In genomic region chr13:41001695-41002094, GRCh38 we compare ENCODE assay signal across 18 cellular contexts. TPM values are rescaled to one million over a fixed set of nuclear protein-coding genes. Genes with fewer than 3 reads are reported as not detected.
DNase-seq lines count a peak whose midpoint lies in the region; ATAC-seq, FAIRE-seq and TF ChIP-seq lines count a peak whose summit lies in the region.
"Had no signal": no experiment of that assay in that cellular context is flagged by ENCODE, and none has a peak within 500 bp of the region (broad histone marks: within the 10 kb centered on the region; RNA-seq: fewer than 3 reads in every experiment).

No MANE protein-coding gene starts in this region.

- H3K9me2 ChIP-seq in Loucy (replicated peaks; ENCODE audit: low read depth, low read length), result no peaks in the 10 kb centered on the region

- TF ChIP-seq POLR2A in K562 (conservative IDR thresholded peaks at IDR 0.05) (no peak), Peyer's patch (IDR thresholded peaks at IDR 0.05) (no peak)

- TF ChIP-seq CTCF in Loucy (conservative IDR thresholded peaks at IDR 0.05; ENCODE audit: low read length) (no peak), K562 (IDR thresholded peaks at IDR 0.05 in 2 of 3, conservative IDR thresholded peaks at IDR 0.05 in 1 of 3; ENCODE audit: insufficient read depth in 2 of 3, low read depth in 1 of 3, low read length in 3 of 3) (no peak), Peyer's patch (IDR thresholded peaks at IDR 0.05) (no peak)

- H3K36me3 Mint-ChIP-seq in activated T-cell treated with anti-CD3 and anti-CD28 coated beads, Interleukin-2, amount 50 U/mL, for 24 hours (ENCODE audit: low read depth), result peaks cover 42% of the 10 kb centered on the region
- H3K36me3 Mint-ChIP-seq in activated T-cell treated with anti-CD3 and anti-CD28 coated beads, Interleukin-2, amount 50 U/mL, for 4 hours (ENCODE audit: insufficient read depth), result peaks cover 16% of the 10 kb centered on the region
- H3K36me3 Mint-ChIP-seq in stimulated activated naive B cell treated with anti-CD40 and anti-IgM and Interleukin-4, amounts not matched to agents 10 μg/mL and 1 μg/mL and 100 μg/mL, for 72 hours, result peaks cover 23 to 35% of the 10 kb centered on the region in 2 donors

- DNase-seq in activated T-cell treated with anti-CD3 and anti-CD28 coated beads, Interleukin-2, amount 50 U/mL, for 24 hours, result no peak
- DNase-seq in activated T-cell treated with anti-CD3 and anti-CD28 coated beads, Interleukin-2, amount 50 U/mL, for 4 hours, result no peak
- no peak for DNase-seq in K562 (ENCODE audit: extremely low read depth in 1 of 4, low spot score in 3 of 4)
- no peak for DNase-seq in stimulated activated naive B cell treated with anti-CD40 and anti-IgM and Interleukin-4, amounts not matched to agents 10 μg/mL and 1 μg/mL and 100 μg/mL, for 72 hours
- DNase-seq in HUDEP-2 (lab: John Stamatoyannopoulos, UW; ENCODE audit: unreplicated experiment in 76 of 76), result no peak
- DNase-seq in Peyer's patch, result no peak
- DNase-seq in NCI-H526 treated with DMSO at 0.1 percent for 48 hours (lab: John Stamatoyannopoulos, UW), result no peak
- DNase-seq: anterior cingulate cortex; Caco-2; left ventricle myocardium inferior; NCI-H1092 treated with DMSO at 0.1 percent for 48 hours; psoas muscle; stimulated activated CD4-positive, alpha-beta T cell treated with anti-CD3 and anti-CD28 coated beads, Interleukin-12 subunit alpha, Interleukin-12 subunit beta, amount 100 ng/mL, for 4 hours; stimulated activated naive CD4-positive, alpha-beta T cell treated with Interleukin-2 at 50 U/mL for 16 hours had no signal

- no peaks in the 10 kb centered on the region for H3K9me3 ChIP-seq in Loucy (ENCODE audit: insufficient read depth, low read depth, low read length)
- H3K9me3 ChIP-seq in K562 (replicated peaks; ENCODE audit: control insufficient read depth, insufficient read depth, low read depth, low read length), result peaks cover 4% of the 10 kb centered on the region; the same call in 1 of the 2 replicates
- no peaks in the 10 kb centered on the region for H3K9me3 ChIP-seq in Peyer's patch
- H3K9me3 ChIP-seq: Caco-2, left ventricle myocardium inferior, psoas muscle had no signal

- H3K36me3 ChIP-seq in Loucy (ENCODE audit: insufficient read depth, low read length) (peaks cover 45% of the 10 kb centered on the region), K562 (ENCODE audit: control insufficient read depth, insufficient read depth, low read length) (peaks cover 35% of the 10 kb centered on the region), Peyer's patch (peaks cover 0 to 9% (median 0%) of the 10 kb centered on the region in 3 donors)
- H3K36me3 ChIP-seq: left ventricle myocardium inferior had no signal

- peaks cover 94% of the 10 kb centered on the region for H3K79me2 ChIP-seq in Loucy (ENCODE audit: insufficient read depth, low read length)
- H3K79me2 ChIP-seq in K562 (ENCODE audit: control insufficient read depth, insufficient read depth, low read length), result peaks cover 99% of the 10 kb centered on the region

- no peak overlapping the region for H3K4me3 Mint-ChIP-seq in activated T-cell treated with anti-CD3 and anti-CD28 coated beads, Interleukin-2, amount 50 U/mL, for 24 hours
- no peak overlapping the region for H3K4me3 Mint-ChIP-seq in activated T-cell treated with anti-CD3 and anti-CD28 coated beads, Interleukin-2, amount 50 U/mL, for 4 hours
- peak overlapping the region; percentile 3 to 36 for H3K4me3 Mint-ChIP-seq in stimulated activated naive B cell treated with anti-CD40 and anti-IgM and Interleukin-4, amounts not matched to agents 10 μg/mL and 1 μg/mL and 100 μg/mL, for 72 hours

- H3K4me3 ChIP-seq in Loucy (ENCODE audit: low read length, poor library complexity, severe bottlenecking), result peak overlapping the region; percentile 96
- H3K4me3 ChIP-seq in K562, result no peak overlapping the region
- H3K4me3 ChIP-seq in Peyer's patch, result no peak overlapping the region
- H3K4me3 ChIP-seq: left ventricle myocardium inferior, psoas muscle had no signal

- CTCF ChIA-PET in K562 (lab: Yijun Ruan, JAX; ENCODE audit: low intra/inter-chr PET ratio), result interaction anchor here (0.6 kb wide), 1 partner anchor 92 kb away, joined by 4 read pairs; no protein-coding TSS in a partner anchor

- POLR2A ChIA-PET in K562 (lab: Yijun Ruan, JAX), result interaction anchor here (0.7 kb wide), 1 partner anchor 11 kb away, joined by 3 read pairs; no protein-coding TSS in a partner anchor

- H3K27ac ChIP-seq in K562 (ENCODE audit: extremely low read depth, low read depth, low read length) (peak overlapping the region; percentile 41; the same call in 2 of the 3 replicates), Peyer's patch (no peak overlapping the region)
- H3K27ac ChIP-seq: left ventricle myocardium inferior, psoas muscle, RWPE1 had no signal

- H3K9me3 Mint-ChIP-seq in activated T-cell treated with anti-CD3 and anti-CD28 coated beads, Interleukin-2, amount 50 U/mL, for 24 hours, result no peaks in the 10 kb centered on the region
- no peaks in the 10 kb centered on the region for H3K9me3 Mint-ChIP-seq in activated T-cell treated with anti-CD3 and anti-CD28 coated beads, Interleukin-2, amount 50 U/mL, for 4 hours
- H3K9me3 Mint-ChIP-seq in stimulated activated naive B cell treated with anti-CD40 and anti-IgM and Interleukin-4, amounts not matched to agents 10 μg/mL and 1 μg/mL and 100 μg/mL, for 72 hours, result no peaks in the 10 kb centered on the region

- no peaks in the 10 kb centered on the region for H3K9me1 ChIP-seq in K562 (ENCODE audit: control insufficient read depth, insufficient read depth, low read length)

- H3F3A ChIP-seq in Loucy (ENCODE audit: low read depth), result peaks cover 19% of the 10 kb centered on the region

- peaks cover 73% of the 10 kb centered on the region for H3K4me1 Mint-ChIP-seq in activated T-cell treated with anti-CD3 and anti-CD28 coated beads, Interleukin-2, amount 50 U/mL, for 24 hours (ENCODE audit: low read depth)
- peaks cover 65% of the 10 kb centered on the region for H3K4me1 Mint-ChIP-seq in activated T-cell treated with anti-CD3 and anti-CD28 coated beads, Interleukin-2, amount 50 U/mL, for 4 hours (ENCODE audit: low read depth)
- H3K4me1 Mint-ChIP-seq in stimulated activated naive B cell treated with anti-CD40 and anti-IgM and Interleukin-4, amounts not matched to agents 10 μg/mL and 1 μg/mL and 100 μg/mL, for 72 hours, result peaks cover 36 to 67% of the 10 kb centered on the region in 2 donors

- H2AFZ ChIP-seq in Loucy (ENCODE audit: low read length), result no peak overlapping the region
- no peak overlapping the region for H2AFZ ChIP-seq in K562 (ENCODE audit: low read depth, low read length)

- WGBS in K562 (ENCODE audit: insufficient coverage, low coverage, missing lambda C conversion rate), result 57% methylated on average over 5 of the region's 5 CpGs

- no peak for FAIRE-seq in K562 (lab: Jason Lieb, UNC)
- FAIRE-seq: frontal cortex, H1 had no signal

- BruUV-seq in K562 (replicated peaks; lab: Mats Ljungman, UMichigan), result no TSS peak

- H3K27me3 Mint-ChIP-seq in activated T-cell treated with anti-CD3 and anti-CD28 coated beads, Interleukin-2, amount 50 U/mL, for 24 hours, result no peaks in the 10 kb centered on the region
- no peaks in the 10 kb centered on the region for H3K27me3 Mint-ChIP-seq in activated T-cell treated with anti-CD3 and anti-CD28 coated beads, Interleukin-2, amount 50 U/mL, for 4 hours (ENCODE audit: low read depth)
- no peaks in the 10 kb centered on the region for H3K27me3 Mint-ChIP-seq in stimulated activated naive B cell treated with anti-CD40 and anti-IgM and Interleukin-4, amounts not matched to agents 10 μg/mL and 1 μg/mL and 100 μg/mL, for 72 hours

- H3K4me2 ChIP-seq in Loucy (ENCODE audit: low read depth, low read length, poor library complexity, severe bottlenecking), result peak overlapping the region; percentile 92
- no peak overlapping the region for H3K4me2 ChIP-seq in K562 (ENCODE audit: insufficient read depth, low read length)

- H3K9ac ChIP-seq in Loucy (ENCODE audit: low read depth, low read length, poor library complexity, severe bottlenecking) (peak overlapping the region; percentile 93), K562 (ENCODE audit: insufficient read depth in 1 of 2, low read depth in 2 of 2, low read length in 2 of 2) (no peak overlapping the region)

- peaks cover 74% of the 10 kb centered on the region for H4K20me1 ChIP-seq in Loucy (ENCODE audit: insufficient read depth, low read length, poor library complexity, severe bottlenecking)
- no peaks in the 10 kb centered on the region for H4K20me1 ChIP-seq in K562 (replicated peaks; ENCODE audit: control insufficient read depth, insufficient read depth, low read length)

- H3K27ac Mint-ChIP-seq in activated T-cell treated with anti-CD3 and anti-CD28 coated beads, Interleukin-2, amount 50 U/mL, for 24 hours, result peak overlapping the region; percentile 84
- H3K27ac Mint-ChIP-seq in stimulated activated naive B cell treated with anti-CD40 and anti-IgM and Interleukin-4, amounts not matched to agents 10 μg/mL and 1 μg/mL and 100 μg/mL, for 72 hours, result peak overlapping the region; percentile 89

- in situ Hi-C loops in K562 (cut with MboI), result no loop called here

- H3K4me1 ChIP-seq in Loucy (ENCODE audit: insufficient read depth, low read length, poor library complexity, severe bottlenecking) (peaks cover 78% of the 10 kb centered on the region), K562 (replicated peaks in 1 of 2; ENCODE audit: control insufficient read depth in 2 of 2, insufficient read depth in 2 of 2, low read length in 2 of 2) (peaks cover 4 to 37% of the 10 kb centered on the region in 2 experiments), Peyer's patch (peaks cover 0 to 66% (median 22%) of the 10 kb centered on the region in 4 donors)

- intact Hi-C loops in K562 (cut with micrococcal nuclease), result no loop called here

- no peak for TF ChIP-seq EP300 in K562 (IDR thresholded peaks at IDR 0.05; ENCODE audit: low read length)

- no peak for ATAC-seq in activated T-cell treated with anti-CD3 and anti-CD28 coated beads, Interleukin-2, amount 50 U/mL, for 4 hours
- ATAC-seq in K562, result no peak
- ATAC-seq in stimulated activated naive B cell treated with anti-CD40 and anti-IgM and Interleukin-4, amounts not matched to agents 10 μg/mL and 1 μg/mL and 100 μg/mL, for 72 hours (replicated peaks), result no peak
- ATAC-seq: psoas muscle had no signal

- H3K27me3 ChIP-seq in Loucy (ENCODE audit: insufficient read depth, low read length, poor library complexity, severe bottlenecking) (no peaks in the 10 kb centered on the region), K562 (ENCODE audit: control insufficient read depth in 2 of 2, insufficient read depth in 2 of 2, low read length in 2 of 2) (no peaks in the 10 kb centered on the region), Peyer's patch (no peaks in the 10 kb centered on the region)

- no peak for TF ChIP-seq RAD21 in K562 (CRISPR knock-in tag; conservative IDR thresholded peaks at IDR 0.05 in 1 of 2, IDR thresholded peaks at IDR 0.05 in 1 of 2)

RNA-seq across cellular contexts. Expression of gene ELF1, which starts 17.4 kb away (rescaled TPM):
- total RNA-seq in activated T-cell treated with anti-CD3 and anti-CD28 coated beads, Interleukin-2, amount 50 U/mL, for 4 hours, result 10 to 100 TPM; 49.0 to 56.6 (median 55.9) TPM
- total RNA-seq in K562 (2011; cell fraction: chromatin; rRNA removed; ENCODE audit: low replicate concordance), result 23.9 and 37.6 TPM in 2 replicates
- 21.8 and 23.3 TPM in 2 replicates for total RNA-seq in K562 (2011; cell fraction: nucleolus; rRNA removed)
- 22.6 and 28.2 TPM in 2 replicates for total RNA-seq in K562 (2011; cell fraction: nucleoplasm; rRNA removed)
- total RNA-seq in K562 (2014; rRNA removed) (25.3 and 27.6 TPM in 2 replicates), K562 (2014; rRNA removed; fragmentation: Illumina TruSeq; extraction: Trizol) (33.4 and 42.4 TPM in 2 replicates), K562 (2015; rRNA removed; fragmentation: Illumina TruSeq; extraction: Trizol) (27.6 and 30.4 TPM in 2 replicates), K562 (2021) (37.5 and 46.6 TPM in 2 replicates), Peyer's patch (100 to 1,000 TPM in 2 of 4 donors, 10 to 100 TPM in 2; 77.7 to 145 (median 106) TPM)
- polyA plus RNA-seq in K562 (2011; rRNA removed) (35.2 and 35.5 TPM in 2 replicates), K562 (2014; fragmentation: Illumina TruSeq; extraction: Trizol) (51.2 and 54.4 TPM in 2 replicates), K562 (2014; fragmentation: Nextera tagmentation; extraction: Ambion mirVana) (10 to 100 TPM; 30.4 to 36.8 TPM), K562 (2014; rRNA removed) (24.7 and 27.6 TPM in 2 replicates)
- 21.9 and 24.0 TPM in 2 replicates for polyA plus RNA-seq in K562 (2011; cell fraction: cytosol; rRNA removed)
- 18.7 and 20.7 TPM in 2 replicates for polyA plus RNA-seq in K562 (2011; cell fraction: nucleus; rRNA removed)
- polyA plus RNA-seq in K562 (2012), result 32.5 and 37.9 TPM in 2 replicates
- 52.2 and 62.7 TPM in 2 replicates for polyA minus RNA-seq in K562 (2011; rRNA and poly(A)+ RNA removed)
- polyA minus RNA-seq in K562 (2011; cell fraction: cytosol; rRNA and poly(A)+ RNA removed), result 18.8 and 29.8 TPM in 2 replicates
- 23.0 and 28.3 TPM in 2 replicates for polyA minus RNA-seq in K562 (2011; cell fraction: nucleus; rRNA and poly(A)+ RNA removed)

RNA-seq across cellular contexts. Expression of gene WBP4, which starts 59.6 kb away (rescaled TPM):
- total RNA-seq in activated T-cell treated with anti-CD3 and anti-CD28 coated beads, Interleukin-2, amount 50 U/mL, for 4 hours, result 10 to 100 TPM in 2 of 3 donors, 1 to 10 TPM in 1; 8.5 to 17.5 (median 13.9) TPM
- 1.9 and 5.9 TPM in 2 replicates for total RNA-seq in K562 (2011; cell fraction: chromatin; rRNA removed; ENCODE audit: low replicate concordance)
- 1.5 and 1.6 TPM in 2 replicates for total RNA-seq in K562 (2011; cell fraction: nucleolus; rRNA removed)
- total RNA-seq in K562 (2011; cell fraction: nucleoplasm; rRNA removed), result 2.6 and 4.3 TPM in 2 replicates
- total RNA-seq in K562 (2014; rRNA removed) (6.4 and 6.9 TPM in 2 replicates), K562 (2014; rRNA removed; fragmentation: Illumina TruSeq; extraction: Trizol) (8.8 and 10.0 TPM in 2 replicates), K562 (2015; rRNA removed; fragmentation: Illumina TruSeq; extraction: Trizol) (8.3 and 8.4 TPM in 2 replicates), K562 (2021) (4.2 and 5.6 TPM in 2 replicates), Peyer's patch (10 to 100 TPM in 1 of 4 donors, 1 to 10 TPM in 3; 8.4 to 13.2 (median 8.6) TPM)
- polyA plus RNA-seq in K562 (2011; rRNA removed) (4.7 and 7.9 TPM in 2 replicates), K562 (2014; fragmentation: Illumina TruSeq; extraction: Trizol) (11.3 and 12.2 TPM in 2 replicates), K562 (2014; fragmentation: Nextera tagmentation; extraction: Ambion mirVana) (1 to 10 TPM; 5.5 to 6.1 TPM), K562 (2014; rRNA removed) (10.0 and 11.2 TPM in 2 replicates)
- polyA plus RNA-seq in K562 (2011; cell fraction: cytosol; rRNA removed), result 0.70 and 1.5 TPM in 2 replicates
- polyA plus RNA-seq in K562 (2011; cell fraction: nucleus; rRNA removed), result 2.5 and 3.2 TPM in 2 replicates
- polyA plus RNA-seq in K562 (2012), result 6.2 and 6.7 TPM in 2 replicates
- polyA minus RNA-seq in K562 (2011; rRNA and poly(A)+ RNA removed), result 3.2 and 3.5 TPM in 2 replicates
- 1.9 and 2.6 TPM in 2 replicates for polyA minus RNA-seq in K562 (2011; cell fraction: cytosol; rRNA and poly(A)+ RNA removed)
- 2.4 and 4.1 TPM in 2 replicates for polyA minus RNA-seq in K562 (2011; cell fraction: nucleus; rRNA and poly(A)+ RNA removed)

Comparison
In these comparisons a context has a peak if more than half of its experiments do, and no peak if none do; other contexts are left out.
1. H3K4me3 Mint-ChIP-seq: peak in stimulated activated naive B cell treated with anti-CD40 and anti-IgM and Interleukin-4, amounts not matched to agents 10 μg/mL and 1 μg/mL and 100 μg/mL, for 72 hours (2 of 2); none in activated T-cell treated with anti-CD3 and anti-CD28 coated beads, Interleukin-2, amount 50 U/mL, for 24 hours (single experiment) and activated T-cell treated with anti-CD3 and anti-CD28 coated beads, Interleukin-2, amount 50 U/mL, for 4 hours (single experiment).